In the genomic region with DNA sequence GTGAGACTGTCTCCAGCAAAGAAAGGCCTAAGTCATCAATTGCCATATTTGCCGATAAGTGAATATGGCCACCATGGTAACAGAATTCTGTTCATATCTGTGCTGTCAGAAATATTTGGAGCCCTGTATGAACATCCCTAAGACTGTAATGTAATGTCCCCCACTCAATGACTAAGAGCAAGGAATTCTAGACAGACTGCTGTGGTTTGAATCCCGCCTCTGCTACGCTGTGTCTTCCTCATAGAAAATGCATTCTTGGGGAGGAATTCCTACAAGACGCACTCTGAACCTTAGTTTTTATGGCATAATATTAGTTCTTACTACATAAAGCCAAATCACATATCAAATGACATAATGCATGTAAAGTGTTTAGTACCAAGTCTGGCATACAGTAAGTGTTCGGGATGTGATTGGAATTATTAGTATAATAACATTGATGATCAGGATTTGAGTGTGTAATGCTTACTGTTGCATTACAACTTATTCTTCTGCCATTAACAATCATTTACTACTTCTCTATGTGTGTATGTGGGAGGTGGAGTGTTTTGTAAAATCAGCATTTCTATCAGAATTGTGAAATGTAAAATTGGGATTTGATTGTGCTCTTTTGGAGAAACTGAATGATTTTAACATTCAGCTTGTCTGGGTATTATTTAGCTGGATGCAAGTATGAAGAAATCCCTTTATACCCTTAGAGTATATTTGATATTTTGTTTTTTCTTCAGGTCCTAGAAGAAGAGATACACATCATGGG, we compare ENCODE assay signal across 20 cellular contexts.
"Had no signal": no experiment of that assay in that cellular context is flagged by ENCODE, and none has a peak within 500 bp of the region (broad histone marks: within the 10 kb centered on the region; RNA-seq: fewer than 3 reads in every experiment).

No MANE protein-coding gene starts in this region.

- H3K27me3 ChIP-seq: body of pancreas, left lung, ovary, thyroid gland had no signal

- H3K9me3 ChIP-seq: body of pancreas, left lung, ovary, thyroid gland had no signal

- H3K4me1 ChIP-seq: body of pancreas, thyroid gland had no signal

- ATAC-seq: body of pancreas; left lung; sciatic nerve; stimulated activated naive B cell treated with anti-CD40 and anti-IgM and Interleukin-4, amounts not matched to agents 10 μg/mL and 1 μg/mL and 100 μg/mL, for 72 hours had no signal

- H3K4me3 Mint-ChIP-seq: endodermal cell; stimulated activated naive B cell treated with anti-CD40 and anti-IgM and Interleukin-4, amounts not matched to agents 10 μg/mL and 1 μg/mL and 100 μg/mL, for 72 hours had no signal

- H3K36me3 ChIP-seq: left lung, ovary, thyroid gland, WERI-Rb-1 had no signal

- H3K27ac ChIP-seq: body of pancreas, epithelial cell of prostate, left lung, ovary, thyroid gland, WERI-Rb-1 had no signal

- DNase-seq: activated CD4-positive, alpha-beta T cell treated with anti-CD3 and anti-CD28 coated beads for 1 hour; activated CD4-positive, alpha-beta T cell treated with anti-CD3 and anti-CD28 coated beads, Interleukin-2, amount 50 U/mL, for 48 hours; activated T-cell treated with anti-CD3 and anti-CD28 coated beads for 4 hours; amygdala; body of pancreas; endodermal cell; foreskin fibroblast; hippocampal formation; kidney; left lung; mammary epithelial cell; midbrain; ovary; stimulated activated naive B cell treated with anti-CD40 and anti-IgM and Interleukin-4, amounts not matched to agents 10 μg/mL and 1 μg/mL and 100 μg/mL, for 72 hours; T-helper 2 cell; thyroid gland; WERI-Rb-1 had no signal

- H3K27ac Mint-ChIP-seq: activated naive CD8-positive, alpha-beta T cell; endodermal cell; stimulated activated naive B cell treated with anti-CD40 and anti-IgM and Interleukin-4, amounts not matched to agents 10 μg/mL and 1 μg/mL and 100 μg/mL, for 72 hours had no signal

- H3K9me3 Mint-ChIP-seq: endodermal cell; stimulated activated naive B cell treated with anti-CD40 and anti-IgM and Interleukin-4, amounts not matched to agents 10 μg/mL and 1 μg/mL and 100 μg/mL, for 72 hours had no signal

- H3K4me3 ChIP-seq: body of pancreas, left lung, ovary, thyroid gland had no signal

- H3K27me3 Mint-ChIP-seq: activated naive CD8-positive, alpha-beta T cell; stimulated activated naive B cell treated with anti-CD40 and anti-IgM and Interleukin-4, amounts not matched to agents 10 μg/mL and 1 μg/mL and 100 μg/mL, for 72 hours had no signal

- H3K36me3 Mint-ChIP-seq: stimulated activated naive B cell treated with anti-CD40 and anti-IgM and Interleukin-4, amounts not matched to agents 10 μg/mL and 1 μg/mL and 100 μg/mL, for 72 hours had no signal
